Comparison of ENCODE assay signal across 8 cellular contexts in genomic region chr7:102291056-102291915, GRCh38. TPM values are rescaled to one million over a fixed set of nuclear protein-coding genes. Genes with fewer than 3 reads are reported as not detected.
A peak's percentile ranks its signal among the peaks of the same experiment; 100 is the strongest.
DNase-seq lines count a peak whose midpoint lies in the region; ATAC-seq and TF ChIP-seq lines count a peak whose summit lies in the region.

No MANE protein-coding gene starts in this region.

- H3K27ac ChIP-seq in colonic mucosa (no peak overlapping the region), adrenal gland (no peak overlapping the region)

- H3K4me3 ChIP-seq in colonic mucosa (no peak overlapping the region), adrenal gland (no peak overlapping the region)

- peaks cover 4% of the 10 kb centered on the region for H3K4me1 ChIP-seq in colonic mucosa
- H3K4me1 ChIP-seq in adrenal gland (replicated peaks in 1 of 2), result peaks cover 14 to 15% of the 10 kb centered on the region in 2 donors

- TF ChIP-seq CTCF in colonic mucosa (IDR thresholded peaks at IDR 0.05) (no peak), adrenal gland (IDR thresholded peaks at IDR 0.05) (no peak)

- H3K36me3 Mint-ChIP-seq in T-helper 2 cell treated with Interferon-gamma antibody and Interleukin-4, amounts not matched to agents 5 μg/mL and 100 μg/mL, for 36 hours (ENCODE audit: low read depth), result no peaks in the 10 kb centered on the region

- H3K27me3 ChIP-seq in colonic mucosa, result no peaks in the 10 kb centered on the region
- H3K27me3 ChIP-seq in adrenal gland, result no peaks in the 10 kb centered on the region

- peak; percentile 64 for DNase-seq in activated CD8-positive, alpha-beta memory T cell treated with anti-CD3 and anti-CD28 coated beads for 24 hours
- no peak for DNase-seq in activated CD8-positive, alpha-beta memory T cell treated with anti-CD3 and anti-CD28 coated beads, Interleukin-2, amount 50 U/mL, for 48 hours
- peak; percentile 16 for DNase-seq in T-helper 2 cell treated with Interferon-gamma antibody and Interleukin-4, amounts not matched to agents 5 μg/mL and 100 μg/mL, for 36 hours (ENCODE audit: low spot score)
- peak; percentile 18 to 36 for DNase-seq in stimulated activated CD8-positive, alpha-beta memory T cell treated with anti-CD3 and anti-CD28 coated beads, Interleukin-7, amount 100 ng/mL, for 4 hours (ENCODE audit: low read depth in 2 of 2)
- DNase-seq in colonic mucosa, result no peak
- DNase-seq in adrenal gland, result no peak
- no peak for DNase-seq in NCI-H187 treated with DMSO at 0.1 percent for 48 hours (lab: John Stamatoyannopoulos, UW)

- intact Hi-C loops in colonic mucosa (cut with DNase I), result no loop called here
- intact Hi-C loops in adrenal gland (cut with DNase I), result loop anchor here in 1 of 2 donors (10.0 kb wide), 1 partner anchor 164 kb away; no protein-coding TSS in a partner anchor

- no peak for TF ChIP-seq POLR2A in adrenal gland (IDR thresholded peaks at IDR 0.05)

- peaks cover 11% of the 10 kb centered on the region for H3K27me3 Mint-ChIP-seq in T-helper 2 cell treated with Interferon-gamma antibody and Interleukin-4, amounts not matched to agents 5 μg/mL and 100 μg/mL, for 36 hours (ENCODE audit: low read depth)

- WGBS in adrenal gland, 4 donors, result 76 to 81% (median 79%) methylated on average over 9 to 18 of the region's 18 CpGs

- H3K36me3 ChIP-seq in colonic mucosa (no peaks in the 10 kb centered on the region), adrenal gland (replicated peaks in 1 of 2) (no peaks in the 10 kb centered on the region)

- peak; percentile 41 for ATAC-seq in HG02571 (IDR thresholded peaks at IDR 0.05; ENCODE audit: unreplicated experiment)

- H3K4me1 Mint-ChIP-seq in T-helper 2 cell treated with Interferon-gamma antibody and Interleukin-4, amounts not matched to agents 5 μg/mL and 100 μg/mL, for 36 hours (ENCODE audit: low read depth), result peaks cover 6% of the 10 kb centered on the region

- no peaks in the 10 kb centered on the region for H3K9me3 Mint-ChIP-seq in T-helper 2 cell treated with Interferon-gamma antibody and Interleukin-4, amounts not matched to agents 5 μg/mL and 100 μg/mL, for 36 hours

- H3K9ac ChIP-seq in colonic mucosa (ENCODE audit: low read depth in 2 of 2, low read length in 2 of 2), result no peak overlapping the region

- H3K27ac Mint-ChIP-seq in T-helper 2 cell treated with Interferon-gamma antibody and Interleukin-4, amounts not matched to agents 5 μg/mL and 100 μg/mL, for 36 hours, result no peak overlapping the region

- no peak overlapping the region for H3K4me3 Mint-ChIP-seq in T-helper 2 cell treated with Interferon-gamma antibody and Interleukin-4, amounts not matched to agents 5 μg/mL and 100 μg/mL, for 36 hours

- H3K9me3 ChIP-seq in colonic mucosa (no peaks in the 10 kb centered on the region), adrenal gland (replicated peaks in 1 of 3) (no peaks in the 10 kb centered on the region)

RNA-seq across cellular contexts. Expression of gene SH2B2, which starts 4.6 kb away (rescaled TPM):
- total RNA-seq in colonic mucosa (1 to 10 TPM; 3.1 to 5.0 TPM), adrenal gland (10 to 100 TPM in 1 of 8 donors, 1 to 10 TPM in 7; 3.8 to 22.8 (median 5.5) TPM)
- polyA plus RNA-seq in adrenal gland, result 1 to 10 TPM in 2 of 3 donors, under 1 TPM in 1; 0.90 to 8.4 (median 4.7) TPM

Comparison
In these comparisons a context has a peak if more than half of its experiments do, and no peak if none do; other contexts are left out.
1. DNase-seq: peak in activated CD8-positive, alpha-beta memory T cell treated with anti-CD3 and anti-CD28 coated beads for 24 hours (single experiment), T-helper 2 cell treated with Interferon-gamma antibody and Interleukin-4, amounts not matched to agents 5 μg/mL and 100 μg/mL, for 36 hours (single experiment) and stimulated activated CD8-positive, alpha-beta memory T cell treated with anti-CD3 and anti-CD28 coated beads, Interleukin-7, amount 100 ng/mL, for 4 hours (2 of 2); none in activated CD8-positive, alpha-beta memory T cell treated with anti-CD3 and anti-CD28 coated beads, Interleukin-2, amount 50 U/mL, for 48 hours (single experiment), colonic mucosa (single experiment), adrenal gland (0 of 7) and NCI-H187 treated with DMSO at 0.1 percent for 48 hours (single experiment).